1 cellular context compared by ENCODE assay signal in genomic region chr10:96873086-96873485, GRCh38.
TF ChIP-seq lines count a peak whose summit lies in the region.

No MANE protein-coding gene starts in this region.

TF ChIP-seq in GM12878, 131 proteins besides CTCF, POLR2A, EP300 and RAD21:
- peak; percentile 52; the same call in 1 of the 2 replicates for TF ChIP-seq JUNB (IDR thresholded peaks at IDR 0.05)
- TF ChIP-seq NFIC (IDR thresholded peaks at IDR 0.05; ENCODE audit: low read depth, low read length), result no peak
